1 cellular context compared by ENCODE assay signal in genomic region chr17:75615301-75615700, GRCh38.
TF ChIP-seq lines count a peak whose summit lies in the region.

No MANE protein-coding gene starts in this region.

TF ChIP-seq in IMR-90, 13 proteins besides CTCF, POLR2A, EP300 and RAD21 (continued from another document):
- TF ChIP-seq, protein P1, sequence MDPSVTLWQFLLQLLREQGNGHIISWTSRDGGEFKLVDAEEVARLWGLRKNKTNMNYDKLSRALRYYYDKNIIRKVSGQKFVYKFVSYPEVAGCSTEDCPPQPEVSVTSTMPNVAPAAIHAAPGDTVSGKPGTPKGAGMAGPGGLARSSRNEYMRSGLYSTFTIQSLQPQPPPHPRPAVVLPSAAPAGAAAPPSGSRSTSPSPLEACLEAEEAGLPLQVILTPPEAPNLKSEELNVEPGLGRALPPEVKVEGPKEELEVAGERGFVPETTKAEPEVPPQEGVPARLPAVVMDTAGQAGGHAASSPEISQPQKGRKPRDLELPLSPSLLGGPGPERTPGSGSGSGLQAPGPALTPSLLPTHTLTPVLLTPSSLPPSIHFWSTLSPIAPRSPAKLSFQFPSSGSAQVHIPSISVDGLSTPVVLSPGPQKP (IDR thresholded peaks at IDR 0.05; ENCODE audit: borderline replicate concordance, low read depth, low read length), result no peak
- TF ChIP-seq CEBPB (IDR thresholded peaks at IDR 0.05; ENCODE audit: low read depth, low read length) (no peak), CHD1 (IDR thresholded peaks at IDR 0.05; ENCODE audit: low read depth, low read length) (no peak)
TF ChIP-seq in IMR-90: peak in this region for 0.
